12 cellular contexts compared by ENCODE assay signal in genomic region chr2:235594964-235595363, GRCh38.
DNase-seq lines count a peak whose midpoint lies in the region; ATAC-seq, FAIRE-seq and TF ChIP-seq lines count a peak whose summit lies in the region.
"Had no signal": no experiment of that assay in that cellular context is flagged by ENCODE, and none has a peak within 500 bp of the region (broad histone marks: within the 10 kb centered on the region; RNA-seq: fewer than 3 reads in every experiment).

No MANE protein-coding gene starts in this region.

- WGBS in heart right ventricle, 2 donors: 68 to 80% methylated on average over 8 of the region's 8 CpGs

- H3K9me3 ChIP-seq in heart right ventricle: no peaks in the 10 kb centered on the region
- H3K9me3 ChIP-seq in astrocyte (ENCODE audit: insufficient read depth, low read depth, low read length): no peaks in the 10 kb centered on the region
- H3K9me3 ChIP-seq in kidney (ENCODE audit: control insufficient read depth in 1 of 2, low read length in 2 of 2): no peaks in the 10 kb centered on the region
- H3K9me3 ChIP-seq: BLaER1 had no signal

- H3K9ac ChIP-seq in KMS-11 (no peak overlapping the region), astrocyte (ENCODE audit: low read length) (no peak overlapping the region), kidney (ENCODE audit: low read length in 2 of 2) (no peak overlapping the region)
- H3K9ac ChIP-seq: BLaER1, GM23248 had no signal

- H3K27ac Mint-ChIP-seq in astrocyte (ENCODE audit: unreplicated experiment) (peak overlapping the region; percentile 18), nephron progenitor cell (no peak overlapping the region)

- H3K9me3 Mint-ChIP-seq in astrocyte (ENCODE audit: unreplicated experiment) (no peaks in the 10 kb centered on the region), nephron progenitor cell (no peaks in the 10 kb centered on the region)

- intact Hi-C loops in heart right ventricle (cut with DNase I): loop anchor here (1.0 to 10.0 kb wide), 18 partner anchors 72 to 460 kb away; partner anchors contain the start of gene AGAP1 (in 1 of the 10)
- intact Hi-C loops in cardiac septum (cut with DNase I): loop anchor here (1.0 to 10.0 kb wide), 6 partner anchors 47 to 1050 kb away; no protein-coding TSS in a partner anchor
- intact Hi-C loops in posterior vena cava (cut with DNase I): loop anchor here (2.0 to 10.0 kb wide), 5 partner anchors 70 to 458 kb away; no protein-coding TSS in a partner anchor
- intact Hi-C loops in kidney (cut with DNase I): loop anchor here (5.0 to 10.0 kb wide), 2 partner anchors 150 to 458 kb away; no protein-coding TSS in a partner anchor

- DNase-seq in heart right ventricle (no peak), cardiac septum (ENCODE audit: low spot score) (no peak), astrocyte (ENCODE audit: low read depth) (no peak), posterior vena cava (ENCODE audit: low spot score) (peak; percentile 69), nephron progenitor cell (no peak), kidney (no peak), amniotic stem cell (lab: John Stamatoyannopoulos, UW) (no peak)

- H3K79me2 ChIP-seq in KMS-11 (ENCODE audit: insufficient read depth, low read depth): peaks cover 37% of the 10 kb centered on the region; the same call in 1 of the 2 replicates
- no peaks in the 10 kb centered on the region for H3K79me2 ChIP-seq in astrocyte (ENCODE audit: insufficient read depth, low read length)

- H3K4me2 ChIP-seq in KMS-11: 0 out of 2 replicates have a peak overlapping the region, but pooled peaks have one; percentile 76
- H3K4me2 ChIP-seq in astrocyte (ENCODE audit: low read length): no peak overlapping the region
- H3K4me2 ChIP-seq: BLaER1 had no signal

- H3K27ac ChIP-seq in heart right ventricle (no peak overlapping the region), KMS-11 (no peak overlapping the region), astrocyte (ENCODE audit: low read depth, low read length) (no peak overlapping the region), kidney (ENCODE audit: low read depth in 2 of 2, low read length in 2 of 2) (no peak overlapping the region)
- H3K27ac ChIP-seq: BLaER1, GM23248, HL-60 had no signal

- H3K4me1 Mint-ChIP-seq in astrocyte (ENCODE audit: low read depth, unreplicated experiment) (peaks cover 10% of the 10 kb centered on the region), nephron progenitor cell (peaks cover 40% of the 10 kb centered on the region)

- H3K36me3 Mint-ChIP-seq in astrocyte (ENCODE audit: low read depth, unreplicated experiment): no peaks in the 10 kb centered on the region
- H3K36me3 Mint-ChIP-seq in nephron progenitor cell (ENCODE audit: low read depth): peaks cover 6% of the 10 kb centered on the region

- no peak overlapping the region for H3K4me3 Mint-ChIP-seq in astrocyte (ENCODE audit: unreplicated experiment)
- H3K4me3 Mint-ChIP-seq in nephron progenitor cell: no peak overlapping the region

- TF ChIP-seq CTCF in heart right ventricle (IDR thresholded peaks at IDR 0.05) (no peak), KMS-11 (conservative IDR thresholded peaks at IDR 0.05; ENCODE audit: low read depth, low read length) (no peak), astrocyte (IDR thresholded peaks at IDR 0.05; ENCODE audit: insufficient read depth, low read depth, low read length) (no peak), nephron progenitor cell (IDR thresholded peaks at IDR 0.05) (no peak), kidney (IDR thresholded peaks at IDR 0.05; ENCODE audit: borderline replicate concordance, extremely low read depth, insufficient read depth) (no peak)

- no peaks in the 10 kb centered on the region for H3K36me3 ChIP-seq in heart right ventricle
- H3K36me3 ChIP-seq in KMS-11 (ENCODE audit: insufficient read depth): no peaks in the 10 kb centered on the region
- no peaks in the 10 kb centered on the region for H3K36me3 ChIP-seq in astrocyte (ENCODE audit: insufficient read depth, low read length)
- H3K36me3 ChIP-seq in kidney (ENCODE audit: control insufficient read depth in 1 of 2, insufficient read depth in 2 of 2, low read length in 2 of 2): no peaks in the 10 kb centered on the region

- no peak overlapping the region for H2AFZ ChIP-seq in KMS-11 (ENCODE audit: low read depth)
- H2AFZ ChIP-seq in astrocyte (ENCODE audit: low read depth, low read length): no peak overlapping the region
- H2AFZ ChIP-seq: GM23248 had no signal

- H3K27me3 Mint-ChIP-seq in astrocyte (ENCODE audit: low read depth, unreplicated experiment) (peaks cover under 1% of the 10 kb centered on the region), nephron progenitor cell (ENCODE audit: low read depth, poor library complexity) (peaks cover 6% of the 10 kb centered on the region)

- H3K4me3 ChIP-seq in heart right ventricle (no peak overlapping the region), KMS-11 (IDR thresholded peaks at IDR 0.05; ENCODE audit: insufficient read depth, low read depth, low read length) (no peak overlapping the region), astrocyte (ENCODE audit: insufficient read depth, low read depth, low read length) (no peak overlapping the region), kidney (ENCODE audit: low read length in 2 of 2) (no peak overlapping the region)
- H3K4me3 ChIP-seq: BLaER1, GM12878, GM23248 had no signal

- ATAC-seq in heart right ventricle: peak in 6 of 8 donors; percentile 4 to 17 (median 12)

- H3K4me1 ChIP-seq in heart right ventricle (peaks cover 0 to 14% (median 8%) of the 10 kb centered on the region in 9 donors), KMS-11 (ENCODE audit: low read depth, poor library complexity, severe bottlenecking) (peaks cover 36% of the 10 kb centered on the region), astrocyte (ENCODE audit: insufficient read depth, low read length) (no peaks in the 10 kb centered on the region), kidney (ENCODE audit: control insufficient read depth in 1 of 2, insufficient read depth in 1 of 2, low read depth in 1 of 2, low read length in 2 of 2) (peaks cover 0 to 3% of the 10 kb centered on the region in 2 donors)

- peaks cover 10% of the 10 kb centered on the region; the same call in 1 of the 2 replicates for H4K20me1 ChIP-seq in KMS-11 (ENCODE audit: insufficient read depth)
- peaks cover 77% of the 10 kb centered on the region for H4K20me1 ChIP-seq in astrocyte (ENCODE audit: insufficient read depth, low read length)

- H3K27me3 ChIP-seq in heart right ventricle: no peaks in the 10 kb centered on the region
- no peaks in the 10 kb centered on the region for H3K27me3 ChIP-seq in KMS-11 (ENCODE audit: insufficient read depth, low read depth)
- no peaks in the 10 kb centered on the region for H3K27me3 ChIP-seq in astrocyte (ENCODE audit: insufficient read depth, low read length)
- H3K27me3 ChIP-seq: BLaER1 had no signal

- FAIRE-seq in astrocyte (lab: Jason Lieb, UNC) (no peak), kidney (lab: Jason Lieb, UNC) (no peak)
